Comparison of ENCODE assay signal across 24 cellular contexts in the genomic region with DNA sequence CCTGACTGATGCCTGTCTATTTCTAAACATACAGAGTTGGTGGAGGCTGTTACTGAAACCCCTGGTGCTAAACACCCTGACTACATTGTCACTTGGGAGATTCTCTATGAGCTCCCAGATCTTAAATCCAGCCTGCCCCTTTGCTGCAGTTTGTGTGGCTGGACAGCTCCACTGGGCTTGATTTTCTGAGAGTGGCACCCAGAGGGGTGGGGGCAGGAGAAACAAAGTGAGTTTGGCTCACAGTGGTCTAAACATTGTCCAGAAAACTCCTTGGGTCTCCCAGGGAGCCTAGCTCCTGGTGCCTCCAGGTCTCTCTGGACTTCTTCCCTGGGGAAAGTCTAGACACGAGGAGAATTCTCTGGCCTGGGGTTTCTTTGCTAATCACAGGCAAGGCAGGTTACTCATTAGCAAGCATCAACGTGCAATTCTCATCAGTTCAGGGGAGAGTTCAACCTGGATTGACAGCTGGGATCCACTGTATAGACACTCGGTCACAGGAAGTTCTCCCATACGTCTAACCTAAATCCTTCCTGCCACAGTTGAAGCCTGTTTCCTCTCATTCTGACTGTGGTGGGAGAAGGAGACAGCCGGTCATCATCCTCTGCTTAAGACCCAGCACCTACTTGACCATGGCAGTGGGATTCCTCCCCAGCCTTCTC. TPM values are rescaled to one million over a fixed set of nuclear protein-coding genes. Genes with fewer than 3 reads are reported as not detected.
DNase-seq lines count a peak whose midpoint lies in the region; ATAC-seq, FAIRE-seq and TF ChIP-seq lines count a peak whose summit lies in the region.
"Had no signal": no experiment of that assay in that cellular context is flagged by ENCODE, and none has a peak within 500 bp of the region (broad histone marks: within the 10 kb centered on the region; RNA-seq: fewer than 3 reads in every experiment).

No MANE protein-coding gene starts in this region.

- no peak overlapping the region for H4K8ac ChIP-seq in neuronal stem cell (ENCODE audit: low read depth, low read length)

- no peak overlapping the region for H3K23ac ChIP-seq in neuronal stem cell (ENCODE audit: low read depth, low read length, poor library complexity)

- H3K14ac ChIP-seq in neuronal stem cell (ENCODE audit: low read length): peak overlapping the region; percentile 22

- ATAC-seq in left colon: peak; percentile 51
- ATAC-seq: CD8-positive, alpha-beta T cell had no signal

- H2AK5ac ChIP-seq in neuronal stem cell (ENCODE audit: low read depth, low read length): no peak overlapping the region

- no peak for TF ChIP-seq POLR2A in H54 (IDR thresholded peaks at IDR 0.05; ENCODE audit: low read depth, low read length)

- FAIRE-seq in bronchial epithelial cell (lab: Jason Lieb, UNC): peak; percentile 55
- no peak for FAIRE-seq in H54 (lab: Jason Lieb, UNC)
- FAIRE-seq: G401.6, GM18507, H1 had no signal

- no peak for TF ChIP-seq CTCF in bronchial epithelial cell (IDR thresholded peaks at IDR 0.05; ENCODE audit: insufficient read depth, low read length, severe bottlenecking)

- H2BK5ac ChIP-seq in neuronal stem cell (ENCODE audit: low read length): no peak overlapping the region

- H3K27ac ChIP-seq in neuronal stem cell (replicated peaks; ENCODE audit: low read length): no peak overlapping the region
- H3K27ac ChIP-seq: RWPE1 had no signal

- no peak overlapping the region for H2AFZ ChIP-seq in neuronal stem cell (ENCODE audit: low read length)

- no peak overlapping the region for H3K4ac ChIP-seq in neuronal stem cell (ENCODE audit: low read length)

- no peak overlapping the region for H3K18ac ChIP-seq in neuronal stem cell (ENCODE audit: low read length)

- H3K9me3 ChIP-seq in neuronal stem cell (replicated peaks in 1 of 2; ENCODE audit: control insufficient read depth in 2 of 2, insufficient read depth in 1 of 2, low read depth in 1 of 2, low read length in 2 of 2): no peaks in the 10 kb centered on the region
- H3K9me3 ChIP-seq: MG63 had no signal

- no peak overlapping the region for H3K4me2 ChIP-seq in neuronal stem cell (ENCODE audit: insufficient read depth, low read length, poor library complexity, severe bottlenecking)

- H3K9ac ChIP-seq in neuronal stem cell (ENCODE audit: low read depth, low read length, poor library complexity): no peak overlapping the region

- H3K36me3 ChIP-seq in bronchial epithelial cell (ENCODE audit: control insufficient read depth, insufficient read depth, low read length) (no peaks in the 10 kb centered on the region), neuronal stem cell (replicated peaks in 1 of 2; ENCODE audit: control insufficient read depth in 2 of 2, insufficient read depth in 2 of 2, low read length in 2 of 2) (no peaks in the 10 kb centered on the region)
- H3K36me3 ChIP-seq: MG63 had no signal

- H2BK12ac ChIP-seq in neuronal stem cell (ENCODE audit: low read length): no peak overlapping the region

- peaks cover 21 to 33% of the 10 kb centered on the region in 2 donors for H3K4me1 ChIP-seq in neuronal stem cell (ENCODE audit: control insufficient read depth in 2 of 2, insufficient read depth in 1 of 2, low read depth in 1 of 2, low read length in 2 of 2)

- no peak overlapping the region for H4K91ac ChIP-seq in neuronal stem cell (ENCODE audit: low read depth, low read length, poor library complexity)

- H3K27me3 ChIP-seq in bronchial epithelial cell (ENCODE audit: control insufficient read depth, insufficient read depth, low read length) (peaks cover 30% of the 10 kb centered on the region), neuronal stem cell (ENCODE audit: control insufficient read depth in 3 of 3, insufficient read depth in 3 of 3, low read depth in 1 of 3, low read length in 3 of 3) (peaks cover 21 to 92% (median 48%) of the 10 kb centered on the region in 3 experiments)
- H3K27me3 ChIP-seq: MG63 had no signal

- no peak for TF ChIP-seq EP300 in Ishikawa (IDR thresholded peaks at IDR 0.05; ENCODE audit: borderline replicate concordance)

- no peak for TF ChIP-seq RAD21 in Ishikawa (IDR thresholded peaks at IDR 0.05; ENCODE audit: low read depth)

- H2BK15ac ChIP-seq in neuronal stem cell (ENCODE audit: low read length): no peak overlapping the region

- H3K4me3 ChIP-seq in bronchial epithelial cell (ENCODE audit: low read depth, low read length) (no peak overlapping the region), neuronal stem cell (ENCODE audit: low read length in 2 of 2) (no peak overlapping the region)
- H3K4me3 ChIP-seq: MG63 had no signal

- intact Hi-C loops in left colon (cut with DNase I, micrococcal nuclease): no loop called here

- H3K79me1 ChIP-seq in neuronal stem cell (ENCODE audit: low read depth, low read length): peaks cover 2% of the 10 kb centered on the region

- H2BK120ac ChIP-seq in neuronal stem cell (ENCODE audit: low read depth, low read length): no peak overlapping the region

- peak; percentile 54 for DNase-seq in bronchial epithelial cell (ENCODE audit: low read depth)
- DNase-seq in left colon: no peak
- no peak for DNase-seq in neuronal stem cell (ENCODE audit: low spot score)
- no peak for DNase-seq in activated CD4-positive, alpha-beta T cell treated with anti-CD3 and anti-CD28 coated beads, Interleukin-2, amount 50 U/mL, for 1 hour
- DNase-seq in H54 (ENCODE audit: insufficient read length, low spot score): no peak
- DNase-seq in NAMALWA (ENCODE audit: low spot score): no peak
- no peak for DNase-seq in RPMI8226
- DNase-seq: CD8-positive, alpha-beta T cell; DMS153; Kasumi-1; MG63; NCI-H1048; NCI-H1417 treated with DMSO at 0.1 percent for 48 hours; NCI-H187; NCI-H2107; NCI-H446 treated with DMSO at 0.1 percent for 48 hours; NCI-H526 treated with DMSO at 0.1 percent for 48 hours; SIG-M5 had no signal

- no CpG with 5 or more reads among the region's 5 CpGs for WGBS in neuronal stem cell (ENCODE audit: extremely low coverage in 2 of 2, insufficient read length in 2 of 2, insufficient replicate concordance in 1 of 2), 2 donors

TF ChIP-seq in Ishikawa, 13 proteins besides CTCF, POLR2A, EP300 and RAD21:
- no peak for TF ChIP-seq CEBPB (IDR thresholded peaks at IDR 0.05)
- TF ChIP-seq, protein P1, sequence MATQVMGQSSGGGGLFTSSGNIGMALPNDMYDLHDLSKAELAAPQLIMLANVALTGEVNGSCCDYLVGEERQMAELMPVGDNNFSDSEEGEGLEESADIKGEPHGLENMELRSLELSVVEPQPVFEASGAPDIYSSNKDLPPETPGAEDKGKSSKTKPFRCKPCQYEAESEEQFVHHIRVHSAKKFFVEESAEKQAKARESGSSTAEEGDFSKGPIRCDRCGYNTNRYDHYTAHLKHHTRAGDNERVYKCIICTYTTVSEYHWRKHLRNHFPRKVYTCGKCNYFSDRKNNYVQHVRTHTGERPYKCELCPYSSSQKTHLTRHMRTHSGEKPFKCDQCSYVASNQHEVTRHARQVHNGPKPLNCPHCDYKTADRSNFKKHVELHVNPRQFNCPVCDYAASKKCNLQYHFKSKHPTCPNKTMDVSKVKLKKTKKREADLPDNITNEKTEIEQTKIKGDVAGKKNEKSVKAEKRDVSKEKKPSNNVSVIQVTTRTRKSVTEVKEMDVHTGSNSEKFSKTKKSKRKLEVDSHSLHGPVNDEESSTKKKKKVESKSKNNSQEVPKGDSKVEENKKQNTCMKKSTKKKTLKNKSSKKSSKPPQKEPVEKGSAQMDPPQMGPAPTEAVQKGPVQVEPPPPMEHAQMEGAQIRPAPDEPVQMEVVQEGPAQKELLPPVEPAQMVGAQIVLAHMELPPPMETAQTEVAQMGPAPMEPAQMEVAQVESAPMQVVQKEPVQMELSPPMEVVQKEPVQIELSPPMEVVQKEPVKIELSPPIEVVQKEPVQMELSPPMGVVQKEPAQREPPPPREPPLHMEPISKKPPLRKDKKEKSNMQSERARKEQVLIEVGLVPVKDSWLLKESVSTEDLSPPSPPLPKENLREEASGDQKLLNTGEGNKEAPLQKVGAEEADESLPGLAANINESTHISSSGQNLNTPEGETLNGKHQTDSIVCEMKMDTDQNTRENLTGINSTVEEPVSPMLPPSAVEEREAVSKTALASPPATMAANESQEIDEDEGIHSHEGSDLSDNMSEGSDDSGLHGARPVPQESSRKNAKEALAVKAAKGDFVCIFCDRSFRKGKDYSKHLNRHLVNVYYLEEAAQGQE (IDR thresholded peaks at IDR 0.05; ENCODE audit: low read depth): peak; percentile 69; the same call in 1 of the 2 replicates

RNA-seq across cellular contexts. Expression of a gene that starts 7.1 kb away (rescaled TPM):
- 0.13 TPM in 1 of 2 replicates, not detected in the other for total RNA-seq in bronchial epithelial cell
- 10 to 100 TPM; 14.0 to 15.9 TPM for total RNA-seq in left colon
- polyA plus RNA-seq in neuronal stem cell (2013, experiment 1 of 2): 0.20 TPM
- 0.21 TPM for polyA plus RNA-seq in neuronal stem cell (2013, experiment 2 of 2)
- total RNA-seq: Daoy had no signal

RNA-seq across cellular contexts. Expression of a gene that starts 27.8 kb away (rescaled TPM):
- total RNA-seq in bronchial epithelial cell (26.3 and 30.6 TPM in 2 replicates), left colon (10 to 100 TPM; 20.8 to 20.9 TPM)
- polyA plus RNA-seq in neuronal stem cell (2013, experiment 1 of 2): 6.1 TPM
- 6.0 TPM for polyA plus RNA-seq in neuronal stem cell (2013, experiment 2 of 2)

RNA-seq across cellular contexts. Expression of a gene that starts 31.2 kb away (rescaled TPM):
- total RNA-seq in bronchial epithelial cell (24.7 and 59.8 TPM in 2 replicates), left colon (10 to 100 TPM in 1 of 2 donors, 1 to 10 TPM in 1; 1.8 to 11.0 TPM)
- polyA plus RNA-seq in neuronal stem cell (2013, experiment 1 of 2): 3.9 TPM
- polyA plus RNA-seq in neuronal stem cell (2013, experiment 2 of 2): 3.7 TPM

RNA-seq across cellular contexts. Expression of a gene that starts 48.0 kb away (rescaled TPM):
- total RNA-seq in bronchial epithelial cell: 7.1 and 38.7 TPM in 2 replicates
- total RNA-seq in left colon: 1 to 10 TPM; 3.7 to 8.9 TPM
- polyA plus RNA-seq in neuronal stem cell (2013, experiment 1 of 2): 0.38 TPM
- 0.37 TPM for polyA plus RNA-seq in neuronal stem cell (2013, experiment 2 of 2)

Comparison
In these comparisons a context has a peak if more than half of its experiments do, and no peak if none do; other contexts are left out.
1. RNA of a gene that starts 7.1 kb away (total RNA-seq): 14.0 to 15.9 TPM in left colon; 0.13 TPM in bronchial epithelial cell; every median in the first group is over 10 times any median in the second.